In the genomic region with DNA sequence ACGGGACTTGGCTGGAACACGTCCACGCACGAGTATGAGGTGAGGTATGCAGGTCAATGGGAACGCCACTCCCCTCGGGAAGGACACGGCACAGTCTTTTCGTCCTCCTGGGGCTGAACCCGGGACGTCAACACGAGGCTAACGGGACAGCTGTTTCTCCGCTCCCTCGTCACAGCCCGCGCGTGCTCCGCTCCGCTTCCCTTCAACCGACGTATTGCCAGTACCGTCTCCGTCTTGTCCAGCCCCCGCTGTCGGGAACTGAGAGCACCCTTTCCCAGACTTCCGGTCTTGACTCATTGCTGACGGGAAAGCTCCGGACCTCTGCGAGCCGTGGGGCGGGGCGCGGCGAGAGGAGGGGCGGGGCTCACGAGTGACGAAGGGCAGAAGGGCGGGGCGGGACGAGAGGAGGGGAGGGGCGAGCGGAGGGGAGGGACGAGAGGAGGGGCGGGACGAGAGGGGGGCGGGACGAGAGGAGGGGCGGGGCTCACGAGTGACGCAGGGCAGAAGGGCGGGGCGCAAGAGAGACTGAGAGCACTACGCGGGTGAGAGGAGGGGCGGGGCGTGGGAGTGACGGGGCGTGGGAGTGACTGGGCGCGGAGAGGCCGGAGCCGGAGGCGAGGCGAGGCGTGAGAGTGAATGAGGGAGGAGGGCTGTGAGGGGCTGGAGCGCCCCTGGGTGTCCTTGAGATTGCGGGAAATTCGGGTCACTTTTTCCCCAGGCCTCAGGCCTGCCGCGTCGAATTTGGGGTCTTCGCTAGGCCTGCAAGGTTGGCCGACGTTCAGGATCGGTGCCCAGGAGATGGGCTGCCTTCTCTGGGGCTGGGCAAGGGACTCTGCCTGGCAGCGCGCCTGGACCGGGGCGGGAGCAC, we compare ENCODE assay signal across 1 cellular context.
A peak's percentile ranks its signal among the peaks of the same experiment; 100 is the strongest.
TF ChIP-seq lines count a peak whose summit lies in the region.

No MANE protein-coding gene starts in this region.

TF ChIP-seq in H1, 55 proteins besides CTCF, POLR2A, EP300 and RAD21:
- peak; percentile 77 for TF ChIP-seq ASH2L (IDR thresholded peaks at IDR 0.05; ENCODE audit: low read length)
- TF ChIP-seq JUND (IDR thresholded peaks at IDR 0.05; ENCODE audit: low read length), result 0 out of 2 replicates have a peak, but pooled peaks have one; percentile 61
- peak; percentile 33; the same call in 1 of the 2 replicates for TF ChIP-seq TBP (IDR thresholded peaks at IDR 0.05; ENCODE audit: low read depth, low read length)
- TF ChIP-seq SAP30 (IDR thresholded peaks at IDR 0.05; ENCODE audit: insufficient read depth, insufficient replicate concordance, low read length), result peak; percentile 79
- peak in 1 of 2 experiments; percentile 83; a peak in 2 of 4 replicates for TF ChIP-seq SIN3A (conservative IDR thresholded peaks at IDR 0.05 in 1 of 2, IDR thresholded peaks at IDR 0.05 in 1 of 2; ENCODE audit: low read depth in 1 of 2, low read length in 2 of 2)
- TF ChIP-seq TAF1 (IDR thresholded peaks at IDR 0.05; ENCODE audit: low read depth, low read length), result peak; percentile 44; the same call in 1 of the 2 replicates
- TF ChIP-seq CREB1 (IDR thresholded peaks at IDR 0.05), result peak; percentile 78
- peak; percentile 13; the same call in 1 of the 2 replicates for TF ChIP-seq E2F6 (IDR thresholded peaks at IDR 0.05)
- no peak for TF ChIP-seq JUN (IDR thresholded peaks at IDR 0.05; ENCODE audit: low read depth, low read length)
- TF ChIP-seq CHD1 (IDR thresholded peaks at IDR 0.05; ENCODE audit: low read depth, low read length), result no peak
- TF ChIP-seq BACH1 (IDR thresholded peaks at IDR 0.05; ENCODE audit: low read length), result peak; percentile 74
- TF ChIP-seq, protein P1, sequence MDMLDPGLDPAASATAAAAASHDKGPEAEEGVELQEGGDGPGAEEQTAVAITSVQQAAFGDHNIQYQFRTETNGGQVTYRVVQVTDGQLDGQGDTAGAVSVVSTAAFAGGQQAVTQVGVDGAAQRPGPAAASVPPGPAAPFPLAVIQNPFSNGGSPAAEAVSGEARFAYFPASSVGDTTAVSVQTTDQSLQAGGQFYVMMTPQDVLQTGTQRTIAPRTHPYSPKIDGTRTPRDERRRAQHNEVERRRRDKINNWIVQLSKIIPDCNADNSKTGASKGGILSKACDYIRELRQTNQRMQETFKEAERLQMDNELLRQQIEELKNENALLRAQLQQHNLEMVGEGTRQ (IDR thresholded peaks at IDR 0.05; ENCODE audit: low read length), result 0 out of 2 replicates have a peak, but pooled peaks have one; percentile 14
- TF ChIP-seq KDM4A (IDR thresholded peaks at IDR 0.05; ENCODE audit: low read depth, low read length, severe bottlenecking), result peak; percentile 68
- TF ChIP-seq GABPA (IDR thresholded peaks at IDR 0.05; ENCODE audit: borderline replicate concordance, insufficient read depth, low read length), result peak; percentile 21; the same call in 1 of the 2 replicates
- TF ChIP-seq, protein P2, sequence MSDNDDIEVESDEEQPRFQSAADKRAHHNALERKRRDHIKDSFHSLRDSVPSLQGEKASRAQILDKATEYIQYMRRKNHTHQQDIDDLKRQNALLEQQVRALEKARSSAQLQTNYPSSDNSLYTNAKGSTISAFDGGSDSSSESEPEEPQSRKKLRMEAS (IDR thresholded peaks at IDR 0.05), result peak; percentile 74
- TF ChIP-seq, protein P3, sequence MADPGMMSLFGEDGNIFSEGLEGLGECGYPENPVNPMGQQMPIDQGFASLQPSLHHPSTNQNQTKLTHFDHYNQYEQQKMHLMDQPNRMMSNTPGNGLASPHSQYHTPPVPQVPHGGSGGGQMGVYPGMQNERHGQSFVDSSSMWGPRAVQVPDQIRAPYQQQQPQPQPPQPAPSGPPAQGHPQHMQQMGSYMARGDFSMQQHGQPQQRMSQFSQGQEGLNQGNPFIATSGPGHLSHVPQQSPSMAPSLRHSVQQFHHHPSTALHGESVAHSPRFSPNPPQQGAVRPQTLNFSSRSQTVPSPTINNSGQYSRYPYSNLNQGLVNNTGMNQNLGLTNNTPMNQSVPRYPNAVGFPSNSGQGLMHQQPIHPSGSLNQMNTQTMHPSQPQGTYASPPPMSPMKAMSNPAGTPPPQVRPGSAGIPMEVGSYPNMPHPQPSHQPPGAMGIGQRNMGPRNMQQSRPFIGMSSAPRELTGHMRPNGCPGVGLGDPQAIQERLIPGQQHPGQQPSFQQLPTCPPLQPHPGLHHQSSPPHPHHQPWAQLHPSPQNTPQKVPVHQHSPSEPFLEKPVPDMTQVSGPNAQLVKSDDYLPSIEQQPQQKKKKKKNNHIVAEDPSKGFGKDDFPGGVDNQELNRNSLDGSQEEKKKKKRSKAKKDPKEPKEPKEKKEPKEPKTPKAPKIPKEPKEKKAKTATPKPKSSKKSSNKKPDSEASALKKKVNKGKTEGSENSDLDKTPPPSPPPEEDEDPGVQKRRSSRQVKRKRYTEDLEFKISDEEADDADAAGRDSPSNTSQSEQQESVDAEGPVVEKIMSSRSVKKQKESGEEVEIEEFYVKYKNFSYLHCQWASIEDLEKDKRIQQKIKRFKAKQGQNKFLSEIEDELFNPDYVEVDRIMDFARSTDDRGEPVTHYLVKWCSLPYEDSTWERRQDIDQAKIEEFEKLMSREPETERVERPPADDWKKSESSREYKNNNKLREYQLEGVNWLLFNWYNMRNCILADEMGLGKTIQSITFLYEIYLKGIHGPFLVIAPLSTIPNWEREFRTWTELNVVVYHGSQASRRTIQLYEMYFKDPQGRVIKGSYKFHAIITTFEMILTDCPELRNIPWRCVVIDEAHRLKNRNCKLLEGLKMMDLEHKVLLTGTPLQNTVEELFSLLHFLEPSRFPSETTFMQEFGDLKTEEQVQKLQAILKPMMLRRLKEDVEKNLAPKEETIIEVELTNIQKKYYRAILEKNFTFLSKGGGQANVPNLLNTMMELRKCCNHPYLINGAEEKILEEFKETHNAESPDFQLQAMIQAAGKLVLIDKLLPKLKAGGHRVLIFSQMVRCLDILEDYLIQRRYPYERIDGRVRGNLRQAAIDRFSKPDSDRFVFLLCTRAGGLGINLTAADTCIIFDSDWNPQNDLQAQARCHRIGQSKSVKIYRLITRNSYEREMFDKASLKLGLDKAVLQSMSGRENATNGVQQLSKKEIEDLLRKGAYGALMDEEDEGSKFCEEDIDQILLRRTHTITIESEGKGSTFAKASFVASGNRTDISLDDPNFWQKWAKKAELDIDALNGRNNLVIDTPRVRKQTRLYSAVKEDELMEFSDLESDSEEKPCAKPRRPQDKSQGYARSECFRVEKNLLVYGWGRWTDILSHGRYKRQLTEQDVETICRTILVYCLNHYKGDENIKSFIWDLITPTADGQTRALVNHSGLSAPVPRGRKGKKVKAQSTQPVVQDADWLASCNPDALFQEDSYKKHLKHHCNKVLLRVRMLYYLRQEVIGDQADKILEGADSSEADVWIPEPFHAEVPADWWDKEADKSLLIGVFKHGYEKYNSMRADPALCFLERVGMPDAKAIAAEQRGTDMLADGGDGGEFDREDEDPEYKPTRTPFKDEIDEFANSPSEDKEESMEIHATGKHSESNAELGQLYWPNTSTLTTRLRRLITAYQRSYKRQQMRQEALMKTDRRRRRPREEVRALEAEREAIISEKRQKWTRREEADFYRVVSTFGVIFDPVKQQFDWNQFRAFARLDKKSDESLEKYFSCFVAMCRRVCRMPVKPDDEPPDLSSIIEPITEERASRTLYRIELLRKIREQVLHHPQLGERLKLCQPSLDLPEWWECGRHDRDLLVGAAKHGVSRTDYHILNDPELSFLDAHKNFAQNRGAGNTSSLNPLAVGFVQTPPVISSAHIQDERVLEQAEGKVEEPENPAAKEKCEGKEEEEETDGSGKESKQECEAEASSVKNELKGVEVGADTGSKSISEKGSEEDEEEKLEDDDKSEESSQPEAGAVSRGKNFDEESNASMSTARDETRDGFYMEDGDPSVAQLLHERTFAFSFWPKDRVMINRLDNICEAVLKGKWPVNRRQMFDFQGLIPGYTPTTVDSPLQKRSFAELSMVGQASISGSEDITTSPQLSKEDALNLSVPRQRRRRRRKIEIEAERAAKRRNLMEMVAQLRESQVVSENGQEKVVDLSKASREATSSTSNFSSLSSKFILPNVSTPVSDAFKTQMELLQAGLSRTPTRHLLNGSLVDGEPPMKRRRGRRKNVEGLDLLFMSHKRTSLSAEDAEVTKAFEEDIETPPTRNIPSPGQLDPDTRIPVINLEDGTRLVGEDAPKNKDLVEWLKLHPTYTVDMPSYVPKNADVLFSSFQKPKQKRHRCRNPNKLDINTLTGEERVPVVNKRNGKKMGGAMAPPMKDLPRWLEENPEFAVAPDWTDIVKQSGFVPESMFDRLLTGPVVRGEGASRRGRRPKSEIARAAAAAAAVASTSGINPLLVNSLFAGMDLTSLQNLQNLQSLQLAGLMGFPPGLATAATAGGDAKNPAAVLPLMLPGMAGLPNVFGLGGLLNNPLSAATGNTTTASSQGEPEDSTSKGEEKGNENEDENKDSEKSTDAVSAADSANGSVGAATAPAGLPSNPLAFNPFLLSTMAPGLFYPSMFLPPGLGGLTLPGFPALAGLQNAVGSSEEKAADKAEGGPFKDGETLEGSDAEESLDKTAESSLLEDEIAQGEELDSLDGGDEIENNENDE (IDR thresholded peaks at IDR 0.05; ENCODE audit: insufficient replicate concordance, low read length), result no peak
- TF ChIP-seq SIRT6 (IDR thresholded peaks at IDR 0.05; ENCODE audit: low read length), result no peak
- peak; percentile 52; the same call in 1 of the 2 replicates for TF ChIP-seq PHF8 (conservative IDR thresholded peaks at IDR 0.05; ENCODE audit: low read depth, low read length)
- TF ChIP-seq TAF7 (optimal IDR thresholded peaks at IDR 0.05; ENCODE audit: borderline replicate concordance, low read depth, low read length), result peak; percentile 33
- peak; percentile 46; the same call in 1 of the 2 replicates for TF ChIP-seq POLR2AphosphoS5 (IDR thresholded peaks at IDR 0.05; ENCODE audit: low read depth, low read length)
- peak; percentile 36 to 68; a peak in 1 of 4 replicates for TF ChIP-seq HDAC2 (IDR thresholded peaks at IDR 0.05; ENCODE audit: borderline replicate concordance in 1 of 2, low read depth in 2 of 2, low read length in 2 of 2)
- no peak for TF ChIP-seq EZH2 (IDR thresholded peaks at IDR 0.05; ENCODE audit: low read depth, low read length, severe bottlenecking)
